In genomic region chr10:99612167-99612831, GRCh38 we compare ENCODE assay signal across 1 cellular context.
A peak's percentile ranks its signal among the peaks of the same experiment; 100 is the strongest.
TF ChIP-seq lines count a peak whose summit lies in the region.

No MANE protein-coding gene starts in this region.

TF ChIP-seq in HEK293, 187 proteins besides CTCF, POLR2A, EP300 and RAD21 (continued from another document):
- TF ChIP-seq ZNF692 (tag by site-specific recombination; IDR thresholded peaks at IDR 0.05) = no peak
- TF ChIP-seq ZNF521 (tag by site-specific recombination; IDR thresholded peaks at IDR 0.05) = no peak
- TF ChIP-seq ZNF561 (tag by site-specific recombination; IDR thresholded peaks at IDR 0.05; ENCODE audit: borderline replicate concordance) = peak; percentile 23; the same call in 1 of the 2 replicates
- no peak for TF ChIP-seq TRIM28 (IDR thresholded peaks at IDR 0.05; ENCODE audit: borderline replicate concordance, low read length)
- no peak for TF ChIP-seq FEZF1 (tag by site-specific recombination; IDR thresholded peaks at IDR 0.05)
- TF ChIP-seq ZNF426 (tag by site-specific recombination; IDR thresholded peaks at IDR 0.05) = no peak
- TF ChIP-seq HOXC10 (CRISPR knock-in tag; IDR thresholded peaks at IDR 0.05) = no peak
- TF ChIP-seq PRDM2 (tag by site-specific recombination; IDR thresholded peaks at IDR 0.05; ENCODE audit: borderline replicate concordance) = no peak
- TF ChIP-seq ZNF221 (tag by site-specific recombination; IDR thresholded peaks at IDR 0.05; ENCODE audit: borderline replicate concordance) = no peak
- TF ChIP-seq ZNF785 (tag by site-specific recombination; IDR thresholded peaks at IDR 0.05) = no peak
- TF ChIP-seq HOXD13 (CRISPR knock-in tag; IDR thresholded peaks at IDR 0.05; ENCODE audit: borderline replicate concordance) = no peak
- no peak for TF ChIP-seq MEIS1 (CRISPR knock-in tag; IDR thresholded peaks at IDR 0.05; ENCODE audit: borderline replicate concordance)
- TF ChIP-seq ZNF311 (tag by site-specific recombination; IDR thresholded peaks at IDR 0.05; ENCODE audit: borderline replicate concordance) = no peak
- TF ChIP-seq ZBTB44 (tag by site-specific recombination; IDR thresholded peaks at IDR 0.05) = no peak
- peak; percentile 89 for TF ChIP-seq ZNF660 (tag by site-specific recombination; IDR thresholded peaks at IDR 0.05)
- TF ChIP-seq ZNF558 (tag by site-specific recombination; IDR thresholded peaks at IDR 0.05) = no peak
- no peak for TF ChIP-seq ZNF530 (tag by site-specific recombination; IDR thresholded peaks at IDR 0.05; ENCODE audit: low read depth)
- no peak for TF ChIP-seq ZNF610 (tag by site-specific recombination; IDR thresholded peaks at IDR 0.05; ENCODE audit: borderline replicate concordance)
- no peak for TF ChIP-seq ZNF560 (tag by site-specific recombination; IDR thresholded peaks at IDR 0.05; ENCODE audit: borderline replicate concordance)
- no peak for TF ChIP-seq ZNF112 (tag by site-specific recombination; IDR thresholded peaks at IDR 0.05)
- TF ChIP-seq IKZF3 (tag by site-specific recombination; IDR thresholded peaks at IDR 0.05) = peak; percentile 85
- TF ChIP-seq ZNF626 (tag by site-specific recombination; IDR thresholded peaks at IDR 0.05) = no peak
- TF ChIP-seq ZNF654 (tag by site-specific recombination; IDR thresholded peaks at IDR 0.05; ENCODE audit: low read depth) = peak; percentile 98
- TF ChIP-seq ZNF132 (tag by site-specific recombination; IDR thresholded peaks at IDR 0.05; ENCODE audit: borderline replicate concordance) = no peak
- TF ChIP-seq PRDM6 (tag by site-specific recombination; IDR thresholded peaks at IDR 0.05) = no peak
- no peak for TF ChIP-seq ZNF248 (tag by site-specific recombination; IDR thresholded peaks at IDR 0.05)
- TF ChIP-seq SP3 (tag by site-specific recombination; IDR thresholded peaks at IDR 0.05) = no peak
- TF ChIP-seq ZNF707 (tag by site-specific recombination; IDR thresholded peaks at IDR 0.05) = no peak
- no peak for TF ChIP-seq ZNF704 (tag by site-specific recombination; IDR thresholded peaks at IDR 0.05)
- no peak for TF ChIP-seq PRDM4 (tag by site-specific recombination; IDR thresholded peaks at IDR 0.05)
- TF ChIP-seq SCRT2 (tag by site-specific recombination; IDR thresholded peaks at IDR 0.05) = no peak
